Comparison of ENCODE assay signal across 2 cellular contexts in the genomic region with DNA sequence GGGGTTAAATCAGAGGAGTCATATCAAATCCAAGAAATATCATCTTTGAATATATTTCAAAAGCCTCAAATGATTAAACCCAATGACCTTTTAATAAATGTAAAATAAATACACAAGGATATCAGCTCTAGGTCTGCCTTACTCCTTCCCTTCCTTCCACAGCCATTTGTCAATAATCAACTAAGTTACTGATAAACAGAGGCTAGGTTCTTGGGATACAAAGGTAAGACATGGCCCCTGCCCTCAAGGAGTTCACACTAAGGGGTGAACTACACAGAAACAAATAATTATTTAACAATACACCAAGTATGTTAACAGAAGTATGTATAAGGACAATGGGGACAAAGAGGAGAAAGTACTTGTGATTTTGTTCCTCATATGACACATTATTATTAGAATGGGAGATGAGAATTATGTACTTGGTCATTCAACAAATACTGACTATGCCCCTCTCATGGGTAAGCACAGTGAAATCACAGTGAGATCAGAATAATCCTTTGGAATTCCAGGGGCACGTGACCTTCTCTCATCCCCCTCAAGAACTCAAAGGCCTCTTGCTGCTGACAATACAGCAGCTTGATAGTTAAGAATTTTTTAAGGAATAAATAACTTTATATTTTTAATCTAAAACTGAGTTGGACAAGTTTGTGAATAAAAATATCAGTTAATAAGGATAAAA.
TF ChIP-seq lines count a peak whose summit lies in the region.

No MANE protein-coding gene starts in this region.

TF ChIP-seq in A549, 52 proteins besides CTCF, POLR2A, EP300 and RAD21:
- TF ChIP-seq HOXA7 (CRISPR knock-in tag; IDR thresholded peaks at IDR 0.05) (no peak), JUNB (IDR thresholded peaks at IDR 0.05) (no peak), NFE2L2 (conservative IDR thresholded peaks at IDR 0.05; ENCODE audit: low read length) (no peak), MAFK (IDR thresholded peaks at IDR 0.05; ENCODE audit: partially characterized antibody) (no peak), RNF2 (IDR thresholded peaks at IDR 0.05; ENCODE audit: borderline replicate concordance, low read depth) (no peak), SREBF2 (IDR thresholded peaks at IDR 0.05) (no peak), RFX5 (IDR thresholded peaks at IDR 0.05) (no peak), ZSCAN20 (CRISPR knock-in tag; IDR thresholded peaks at IDR 0.05) (no peak), GATA3 (IDR thresholded peaks at IDR 0.05; ENCODE audit: borderline replicate concordance) (peak; percentile 13; the same call in 1 of the 2 replicates), NR3C1 (IDR thresholded peaks at IDR 0.05) (no peak), EHMT2 (IDR thresholded peaks at IDR 0.05; ENCODE audit: low read depth) (no peak), HOXB5 (CRISPR knock-in tag; IDR thresholded peaks at IDR 0.05) (no peak), JUN (IDR thresholded peaks at IDR 0.05) (peak; percentile 42 to 43; a peak in 2 of 5 replicates), MYC (IDR thresholded peaks at IDR 0.05; ENCODE audit: borderline replicate concordance, low read length) (no peak), MAZ (IDR thresholded peaks at IDR 0.05; ENCODE audit: borderline replicate concordance, low read depth, low read length) (no peak), ZFP36 (IDR thresholded peaks at IDR 0.05; ENCODE audit: borderline replicate concordance, partially characterized antibody) (no peak), HDAC2 (IDR thresholded peaks at IDR 0.05) (no peak), BHLHE40 (IDR thresholded peaks at IDR 0.05; ENCODE audit: low read depth, low read length) (peak; percentile 47; the same call in 1 of the 2 replicates), TFCP2L1 (CRISPR knock-in tag; IDR thresholded peaks at IDR 0.05) (no peak), FOSL2 (IDR thresholded peaks at IDR 0.05) (no peak), FOSL2 (CRISPR knock-in tag; IDR thresholded peaks at IDR 0.05) (peak; percentile 38), TP53 (CRISPR knock-in tag; IDR thresholded peaks at IDR 0.05) (no peak), CHD2 (IDR thresholded peaks at IDR 0.05; ENCODE audit: low read length, partially characterized antibody) (no peak), CBX8 (IDR thresholded peaks at IDR 0.05) (no peak), CBX2 (IDR thresholded peaks at IDR 0.05; ENCODE audit: borderline replicate concordance, low read depth) (no peak), CEBPB (IDR thresholded peaks at IDR 0.05) (no peak), KDM1A (IDR thresholded peaks at IDR 0.05; ENCODE audit: low read depth) (no peak), HOXB13 (CRISPR knock-in tag; IDR thresholded peaks at IDR 0.05; ENCODE audit: low read depth) (no peak)
- TF ChIP-seq, protein P1, sequence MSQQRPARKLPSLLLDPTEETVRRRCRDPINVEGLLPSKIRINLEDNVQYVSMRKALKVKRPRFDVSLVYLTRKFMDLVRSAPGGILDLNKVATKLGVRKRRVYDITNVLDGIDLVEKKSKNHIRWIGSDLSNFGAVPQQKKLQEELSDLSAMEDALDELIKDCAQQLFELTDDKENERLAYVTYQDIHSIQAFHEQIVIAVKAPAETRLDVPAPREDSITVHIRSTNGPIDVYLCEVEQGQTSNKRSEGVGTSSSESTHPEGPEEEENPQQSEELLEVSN (IDR thresholded peaks at IDR 0.05; ENCODE audit: borderline replicate concordance, low read depth): no peak
- TF ChIP-seq, protein P2, sequence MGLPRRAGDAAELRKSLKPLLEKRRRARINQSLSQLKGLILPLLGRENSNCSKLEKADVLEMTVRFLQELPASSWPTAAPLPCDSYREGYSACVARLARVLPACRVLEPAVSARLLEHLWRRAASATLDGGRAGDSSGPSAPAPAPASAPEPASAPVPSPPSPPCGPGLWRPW (IDR thresholded peaks at IDR 0.05): no peak
- TF ChIP-seq, protein P3, sequence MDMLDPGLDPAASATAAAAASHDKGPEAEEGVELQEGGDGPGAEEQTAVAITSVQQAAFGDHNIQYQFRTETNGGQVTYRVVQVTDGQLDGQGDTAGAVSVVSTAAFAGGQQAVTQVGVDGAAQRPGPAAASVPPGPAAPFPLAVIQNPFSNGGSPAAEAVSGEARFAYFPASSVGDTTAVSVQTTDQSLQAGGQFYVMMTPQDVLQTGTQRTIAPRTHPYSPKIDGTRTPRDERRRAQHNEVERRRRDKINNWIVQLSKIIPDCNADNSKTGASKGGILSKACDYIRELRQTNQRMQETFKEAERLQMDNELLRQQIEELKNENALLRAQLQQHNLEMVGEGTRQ (IDR thresholded peaks at IDR 0.05): peak; percentile 87
- TF ChIP-seq, protein P4, sequence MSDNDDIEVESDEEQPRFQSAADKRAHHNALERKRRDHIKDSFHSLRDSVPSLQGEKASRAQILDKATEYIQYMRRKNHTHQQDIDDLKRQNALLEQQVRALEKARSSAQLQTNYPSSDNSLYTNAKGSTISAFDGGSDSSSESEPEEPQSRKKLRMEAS (IDR thresholded peaks at IDR 0.05): 0 out of 2 replicates have a peak, but pooled peaks have one; percentile 17
- TF ChIP-seq, protein P5, sequence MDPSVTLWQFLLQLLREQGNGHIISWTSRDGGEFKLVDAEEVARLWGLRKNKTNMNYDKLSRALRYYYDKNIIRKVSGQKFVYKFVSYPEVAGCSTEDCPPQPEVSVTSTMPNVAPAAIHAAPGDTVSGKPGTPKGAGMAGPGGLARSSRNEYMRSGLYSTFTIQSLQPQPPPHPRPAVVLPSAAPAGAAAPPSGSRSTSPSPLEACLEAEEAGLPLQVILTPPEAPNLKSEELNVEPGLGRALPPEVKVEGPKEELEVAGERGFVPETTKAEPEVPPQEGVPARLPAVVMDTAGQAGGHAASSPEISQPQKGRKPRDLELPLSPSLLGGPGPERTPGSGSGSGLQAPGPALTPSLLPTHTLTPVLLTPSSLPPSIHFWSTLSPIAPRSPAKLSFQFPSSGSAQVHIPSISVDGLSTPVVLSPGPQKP (IDR thresholded peaks at IDR 0.05; ENCODE audit: low read depth, low read length): no peak

TF ChIP-seq in HepG2, 621 proteins besides CTCF, POLR2A, EP300 and RAD21:
- 0 out of 2 replicates have a peak, but pooled peaks have one; percentile 1 for TF ChIP-seq ZSCAN29 (CRISPR knock-in tag; conservative IDR thresholded peaks at IDR 0.05)
- no peak for TF ChIP-seq ARNT (IDR thresholded peaks at IDR 0.05)
